In genomic region chr12:111368291-111368683, GRCh38 we compare ENCODE assay signal across 9 cellular contexts. TPM values are rescaled to one million over a fixed set of nuclear protein-coding genes. Genes with fewer than 3 reads are reported as not detected.
DNase-seq lines count a peak whose midpoint lies in the region; ATAC-seq, FAIRE-seq and TF ChIP-seq lines count a peak whose summit lies in the region.
"Had no signal": no experiment of that assay in that cellular context is flagged by ENCODE, and none has a peak within 500 bp of the region (broad histone marks: within the 10 kb centered on the region; RNA-seq: fewer than 3 reads in every experiment).

No MANE protein-coding gene starts in this region.

- H3K9me1 ChIP-seq in K562 (ENCODE audit: control insufficient read depth, insufficient read depth, low read length): no peaks in the 10 kb centered on the region

- peaks cover 47% of the 10 kb centered on the region for H3K4me1 ChIP-seq in BLaER1
- peaks cover 14 to 24% of the 10 kb centered on the region in 2 experiments for H3K4me1 ChIP-seq in K562 (replicated peaks in 1 of 2; ENCODE audit: control insufficient read depth in 2 of 2, insufficient read depth in 2 of 2, low read length in 2 of 2)
- peaks cover 42% of the 10 kb centered on the region for H3K4me1 ChIP-seq in HepG2 (ENCODE audit: insufficient read depth, low read length)
- peaks cover 0 to 29% (median 15%) of the 10 kb centered on the region in 4 donors for H3K4me1 ChIP-seq in tibial nerve

- no peak for TF ChIP-seq RAD21 in K562 (CRISPR knock-in tag; conservative IDR thresholded peaks at IDR 0.05 in 1 of 2, IDR thresholded peaks at IDR 0.05 in 1 of 2)
- TF ChIP-seq RAD21 in HepG2 (CRISPR knock-in tag; IDR thresholded peaks at IDR 0.05): no peak

- H3K9me3 ChIP-seq in BLaER1: no peaks in the 10 kb centered on the region
- no peaks in the 10 kb centered on the region for H3K9me3 ChIP-seq in K562 (replicated peaks; ENCODE audit: control insufficient read depth, insufficient read depth, low read depth, low read length)
- no peaks in the 10 kb centered on the region for H3K9me3 ChIP-seq in HepG2 (ENCODE audit: low read length)
- no peaks in the 10 kb centered on the region for H3K9me3 ChIP-seq in tibial nerve

- H4K20me1 ChIP-seq in BLaER1 (peaks cover 25% of the 10 kb centered on the region), K562 (replicated peaks; ENCODE audit: control insufficient read depth, insufficient read depth, low read length) (no peaks in the 10 kb centered on the region), HepG2 (ENCODE audit: insufficient read depth, low read length) (peaks cover 22% of the 10 kb centered on the region)

- H3K27ac ChIP-seq in BLaER1: peak overlapping the region; percentile 80
- H3K27ac ChIP-seq in HL-60 (replicated peaks): no peak overlapping the region
- H3K27ac ChIP-seq in K562 (ENCODE audit: extremely low read depth, low read depth, low read length): peak overlapping the region; percentile 51
- H3K27ac ChIP-seq in HepG2 (ENCODE audit: extremely low read length, insufficient read depth, low read length): peak overlapping the region; percentile 72
- H3K27ac ChIP-seq in tibial nerve: peak overlapping the region; percentile 26 to 80 (median 64)

- in situ Hi-C loops in K562 (cut with MboI): no loop called here
- in situ Hi-C loops in HepG2 (cut with HindIII; ENCODE audit: extremely low pct_ligation_motif_present, low pct_unique_long_range_greater_than_20kb): no loop called here

- DNase-seq in HL-60 (ENCODE audit: low read depth in 1 of 2, low spot score in 1 of 2): no peak
- DNase-seq in K562 (ENCODE audit: extremely low read depth in 1 of 4, low spot score in 3 of 4): peak in 2 of 4 experiments; percentile 43 to 45
- DNase-seq in HepG2 (ENCODE audit: low spot score): no peak
- DNase-seq in tibial nerve (ENCODE audit: low spot score in 2 of 2): no peak
- no peak for DNase-seq in activated effector memory CD4-positive, alpha-beta T cell treated with anti-CD3 and anti-CD28 coated beads, Interleukin-2, amount 50 U/mL, for 16 hours

- no peak for TF ChIP-seq EP300 in K562 (IDR thresholded peaks at IDR 0.05; ENCODE audit: low read length)
- TF ChIP-seq EP300 in HepG2 (IDR thresholded peaks at IDR 0.05; ENCODE audit: low read depth in 2 of 2, low read length in 2 of 2): no peak
- no peak for TF ChIP-seq EP300 in HepG2 (CRISPR knock-in tag; IDR thresholded peaks at IDR 0.05; ENCODE audit: borderline replicate concordance)
- TF ChIP-seq EP300 in tibial nerve (IDR thresholded peaks at IDR 0.05): no peak

- H3K79me2 ChIP-seq in K562 (ENCODE audit: control insufficient read depth, insufficient read depth, low read length): peaks cover 8% of the 10 kb centered on the region; the same call in 2 of the 3 replicates
- peaks cover 24% of the 10 kb centered on the region for H3K79me2 ChIP-seq in HepG2 (ENCODE audit: insufficient read depth, low read length)

- ATAC-seq in K562 (peak; percentile 32), HepG2 (peak; percentile 34), HG03432 (IDR thresholded peaks at IDR 0.05; ENCODE audit: unreplicated experiment) (no peak)
- ATAC-seq in activated CD4-positive, CD25-positive, alpha-beta regulatory T cell treated with anti-CD3 and anti-CD28 coated beads, Interleukin-2, amount 50 U/mL, for 24 hours: no peak

- TF ChIP-seq CTCF in HL-60 (IDR thresholded peaks at IDR 0.05; ENCODE audit: insufficient read depth, low read length) (no peak), K562 (IDR thresholded peaks at IDR 0.05 in 2 of 3, conservative IDR thresholded peaks at IDR 0.05 in 1 of 3; ENCODE audit: insufficient read depth in 2 of 3, low read depth in 1 of 3, low read length in 3 of 3) (no peak), HepG2 (CRISPR knock-in tag; IDR thresholded peaks at IDR 0.05) (no peak), tibial nerve (IDR thresholded peaks at IDR 0.05) (no peak)

- CTCF ChIA-PET in K562 (lab: Yijun Ruan, JAX; ENCODE audit: low intra/inter-chr PET ratio) (no interaction called here), HepG2 (lab: Yijun Ruan, JAX; ENCODE audit: low intra/inter-chr PET ratio, low total read pairs) (no interaction called here)

- BruUV-seq in K562 (replicated peaks; lab: Mats Ljungman, UMichigan): no TSS peak
- no TSS peak for BruUV-seq in HepG2 (replicated peaks; lab: Mats Ljungman, UMichigan)

- peak overlapping the region; percentile 96 for H3K4me3 ChIP-seq in BLaER1
- peak overlapping the region; percentile 61 for H3K4me3 ChIP-seq in HL-60 (replicated peaks; ENCODE audit: insufficient read depth, low read length)
- H3K4me3 ChIP-seq in K562: peak overlapping the region; percentile 64
- peak overlapping the region; percentile 84 to 97 (median 95) for H3K4me3 ChIP-seq in HepG2 (replicated peaks in 1 of 3; ENCODE audit: insufficient read depth in 1 of 3, low read depth in 2 of 3, low read length in 3 of 3)
- H3K4me3 ChIP-seq in tibial nerve: peak overlapping the region; percentile 70 to 86 (median 78)

- H2AFZ ChIP-seq in K562 (ENCODE audit: low read depth, low read length) (peak overlapping the region; percentile 96), HepG2 (ENCODE audit: low read length) (no peak overlapping the region)

- peak overlapping the region; percentile 94 for H3K4me2 ChIP-seq in BLaER1
- H3K4me2 ChIP-seq in K562 (ENCODE audit: insufficient read depth, low read length): peak overlapping the region; percentile 88
- peak overlapping the region; percentile 79 for H3K4me2 ChIP-seq in HepG2 (ENCODE audit: low read depth, low read length)

- H3K27me3 ChIP-seq in BLaER1 (no peaks in the 10 kb centered on the region), HL-60 (ENCODE audit: insufficient read depth, poor library complexity, severe bottlenecking) (no peaks in the 10 kb centered on the region), K562 (ENCODE audit: control insufficient read depth in 2 of 2, insufficient read depth in 2 of 2, low read length in 2 of 2) (no peaks in the 10 kb centered on the region; a peak in 1 of 5 replicates), HepG2 (ENCODE audit: control insufficient read depth in 1 of 2, insufficient read depth in 2 of 2, low read length in 2 of 2) (no peaks in the 10 kb centered on the region), tibial nerve (no peaks in the 10 kb centered on the region)

- WGBS in K562 (ENCODE audit: insufficient coverage, low coverage, missing lambda C conversion rate): 5% methylated on average over 13 of the region's 13 CpGs
- WGBS in HepG2 (ENCODE audit: low lambda C conversion rate): 2% methylated on average over 10 of the region's 13 CpGs
- 0 to 1% methylated on average over 10 to 13 of the region's 13 CpGs for WGBS in tibial nerve, 2 donors

- H3K36me3 ChIP-seq in BLaER1: peaks cover 29% of the 10 kb centered on the region
- H3K36me3 ChIP-seq in K562 (ENCODE audit: control insufficient read depth, insufficient read depth, low read length): peaks cover 22% of the 10 kb centered on the region; the same call in 1 of the 3 replicates
- H3K36me3 ChIP-seq in HepG2 (replicated peaks in 1 of 2; ENCODE audit: control insufficient read depth in 1 of 2, insufficient read depth in 2 of 2, low read length in 2 of 2): peaks cover 7 to 29% of the 10 kb centered on the region in 2 experiments
- peaks cover 0 to 31% (median 0%) of the 10 kb centered on the region in 3 donors for H3K36me3 ChIP-seq in tibial nerve

- intact Hi-C loops in K562 (cut with micrococcal nuclease) (no loop called here), HepG2 (cut with micrococcal nuclease; ENCODE audit: unreplicated experiment) (no loop called here)

- peak overlapping the region; percentile 85 for H3K9ac ChIP-seq in BLaER1
- peak overlapping the region; percentile 67 to 93 for H3K9ac ChIP-seq in K562 (ENCODE audit: insufficient read depth in 1 of 2, low read depth in 2 of 2, low read length in 2 of 2)
- H3K9ac ChIP-seq in HepG2 (ENCODE audit: insufficient read depth, low read depth, low read length): peak overlapping the region; percentile 89

- POLR2A ChIA-PET in K562 (lab: Yijun Ruan, JAX) (interaction anchor here (0.5 to 1.8 kb wide), 5 partner anchors 8 to 83 kb away, joined by 3 to 9 read pairs (median 3); no protein-coding TSS in a partner anchor), HepG2 (lab: Yijun Ruan, JAX) (interaction anchor here (0.7 to 2.9 kb wide), 8 partner anchors 9 to 1854 kb away, joined by 3 to 21 read pairs (median 4); partner anchors contain the start of genes ACAD10 and BRAP)

- TF ChIP-seq POLR2A in K562 (conservative IDR thresholded peaks at IDR 0.05): no peak
- no peak for TF ChIP-seq POLR2A in HepG2 (IDR thresholded peaks at IDR 0.05; ENCODE audit: insufficient read depth in 1 of 2, low read depth in 2 of 2, low read length in 2 of 2)
- TF ChIP-seq POLR2A in tibial nerve (IDR thresholded peaks at IDR 0.05): no peak

- FAIRE-seq in K562 (lab: Jason Lieb, UNC) (no peak), HepG2 (lab: Jason Lieb, UNC) (no peak)
- FAIRE-seq: islet of Langerhans had no signal

RNA-seq across cellular contexts. Expression of gene PHETA1, which starts 0.6 kb away (rescaled TPM):
- total RNA-seq in K562 (2011; cell fraction: chromatin; rRNA removed; ENCODE audit: low replicate concordance): 4.2 and 14.8 TPM in 2 replicates
- total RNA-seq in K562 (2011; cell fraction: nucleolus; rRNA removed): 14.1 and 15.7 TPM in 2 replicates
- 6.2 and 8.2 TPM in 2 replicates for total RNA-seq in K562 (2011; cell fraction: nucleoplasm; rRNA removed)
- total RNA-seq in K562 (2014; rRNA removed) (6.2 and 8.0 TPM in 2 replicates), K562 (2014; rRNA removed; fragmentation: Illumina TruSeq; extraction: Trizol) (1.3 and 1.5 TPM in 2 replicates), K562 (2015; rRNA removed; fragmentation: Illumina TruSeq; extraction: Trizol) (3.0 and 3.5 TPM in 2 replicates), K562 (2021) (8.9 and 12.4 TPM in 2 replicates), HepG2 (2016; rRNA removed; fragmentation: Illumina TruSeq; extraction: Trizol) (12.7 and 20.8 TPM in 2 replicates), tibial nerve (10 to 100 TPM; 12.7 to 26.6 (median 18.3) TPM)
- polyA plus RNA-seq in K562 (2011; rRNA removed) (2.2 and 2.5 TPM in 2 replicates), K562 (2014; fragmentation: Illumina TruSeq; extraction: Trizol) (3.4 and 5.7 TPM in 2 replicates), K562 (2014; fragmentation: Nextera tagmentation; extraction: Ambion mirVana) (under 1 TPM; 0.03 to 0.17 TPM), K562 (2014; rRNA removed) (6.9 and 7.2 TPM in 2 replicates), HepG2 (2011; rRNA removed) (11.3 and 15.8 TPM in 2 replicates)
- polyA plus RNA-seq in K562 (2011; cell fraction: cytosol; rRNA removed): 2.8 and 8.2 TPM in 2 replicates
- 6.7 and 12.1 TPM in 2 replicates for polyA plus RNA-seq in K562 (2011; cell fraction: nucleus; rRNA removed)
- polyA plus RNA-seq in K562 (2012): 6.0 and 7.5 TPM in 2 replicates
- polyA minus RNA-seq in K562 (2011; rRNA and poly(A)+ RNA removed): 0.84 and 1.5 TPM in 2 replicates
- polyA minus RNA-seq in K562 (2011; cell fraction: cytosol; rRNA and poly(A)+ RNA removed): 2.2 and 4.1 TPM in 2 replicates
- polyA minus RNA-seq in K562 (2011; cell fraction: nucleus; rRNA and poly(A)+ RNA removed): 3.6 and 4.3 TPM in 2 replicates
- 4.6 and 5.4 TPM in 2 replicates for total RNA-seq in HepG2 (2016; cell fraction: cytosol; rRNA removed; fragmentation: Illumina TruSeq; extraction: Trizol; ENCODE audit: low read depth)
- total RNA-seq in HepG2 (2016; cell fraction: insoluble cytoplasmic fraction; rRNA removed; fragmentation: Illumina TruSeq; extraction: Trizol): 11.4 and 21.0 TPM in 2 replicates
- 20.1 and 22.4 TPM in 2 replicates for total RNA-seq in HepG2 (2016; cell fraction: membrane; rRNA removed; fragmentation: Illumina TruSeq; extraction: Trizol)
- total RNA-seq in HepG2 (2016; cell fraction: nucleus; rRNA removed; fragmentation: Illumina TruSeq; extraction: Trizol): 11.4 and 16.8 TPM in 2 replicates
- 13.8 and 16.9 TPM in 2 replicates for polyA plus RNA-seq in HepG2 (2011; cell fraction: cytosol; rRNA removed)
- 38.7 and 41.4 TPM in 2 replicates for polyA plus RNA-seq in HepG2 (2011; cell fraction: nucleus; rRNA removed)
- polyA plus RNA-seq in HepG2 (2012): 7.6 and 12.3 TPM in 2 replicates
- polyA plus RNA-seq in HepG2 (2016; cell fraction: cytosol; fragmentation: Illumina TruSeq; extraction: Trizol; ENCODE audit: low read depth): 4.7 and 5.7 TPM in 2 replicates
- 15.8 and 19.6 TPM in 2 replicates for polyA plus RNA-seq in HepG2 (2016; cell fraction: insoluble cytoplasmic fraction; fragmentation: Illumina TruSeq; extraction: Trizol; ENCODE audit: low read depth)
- polyA plus RNA-seq in HepG2 (2016; cell fraction: membrane; fragmentation: Illumina TruSeq; extraction: Trizol; ENCODE audit: low read depth): 18.1 and 18.8 TPM in 2 replicates
- polyA plus RNA-seq in HepG2 (2016; cell fraction: nucleus; fragmentation: Illumina TruSeq; extraction: Trizol; ENCODE audit: insufficient read depth, low read depth): 31.9 and 34.8 TPM in 2 replicates
- polyA minus RNA-seq in HepG2 (2011; rRNA and poly(A)+ RNA removed; ENCODE audit: low replicate concordance): 1.6 and 19.4 TPM in 2 replicates
- polyA minus RNA-seq in HepG2 (2011; cell fraction: cytosol; rRNA and poly(A)+ RNA removed): 7.2 and 10.0 TPM in 2 replicates
- polyA minus RNA-seq in HepG2 (2011; cell fraction: nucleus; rRNA and poly(A)+ RNA removed): 6.4 and 9.7 TPM in 2 replicates

RNA-seq across cellular contexts. Expression of gene SH2B3, which starts 37.4 kb away (rescaled TPM):
- 50.2 and 69.6 TPM in 2 replicates for total RNA-seq in K562 (2011; cell fraction: chromatin; rRNA removed; ENCODE audit: low replicate concordance)
- 38.4 and 40.4 TPM in 2 replicates for total RNA-seq in K562 (2011; cell fraction: nucleolus; rRNA removed)
- 52.1 and 86.9 TPM in 2 replicates for total RNA-seq in K562 (2011; cell fraction: nucleoplasm; rRNA removed)
- total RNA-seq in K562 (2014; rRNA removed) (46.7 and 52.0 TPM in 2 replicates), K562 (2014; rRNA removed; fragmentation: Illumina TruSeq; extraction: Trizol) (37.4 and 46.7 TPM in 2 replicates), K562 (2015; rRNA removed; fragmentation: Illumina TruSeq; extraction: Trizol) (22.9 and 23.4 TPM in 2 replicates), K562 (2021) (63.8 and 75.3 TPM in 2 replicates), HepG2 (2016; rRNA removed; fragmentation: Illumina TruSeq; extraction: Trizol) (6.8 and 6.9 TPM in 2 replicates), tibial nerve (10 to 100 TPM; 21.4 to 79.8 (median 36.3) TPM)
- polyA plus RNA-seq in K562 (2011; rRNA removed) (28.2 and 32.5 TPM in 2 replicates), K562 (2014; fragmentation: Illumina TruSeq; extraction: Trizol) (59.9 and 64.4 TPM in 2 replicates), K562 (2014; fragmentation: Nextera tagmentation; extraction: Ambion mirVana) (10 to 100 TPM; 10.8 to 14.3 TPM), K562 (2014; rRNA removed) (38.6 and 41.3 TPM in 2 replicates), HepG2 (2011; rRNA removed) (6.8 and 7.1 TPM in 2 replicates)
- polyA plus RNA-seq in K562 (2011; cell fraction: cytosol; rRNA removed): 33.3 and 57.9 TPM in 2 replicates
- polyA plus RNA-seq in K562 (2011; cell fraction: nucleus; rRNA removed): 25.5 and 39.5 TPM in 2 replicates
- 29.2 and 33.2 TPM in 2 replicates for polyA plus RNA-seq in K562 (2012)
- polyA minus RNA-seq in K562 (2011; rRNA and poly(A)+ RNA removed): 22.2 and 28.8 TPM in 2 replicates
- 40.8 and 46.0 TPM in 2 replicates for polyA minus RNA-seq in K562 (2011; cell fraction: cytosol; rRNA and poly(A)+ RNA removed)
- 10.2 and 14.4 TPM in 2 replicates for polyA minus RNA-seq in K562 (2011; cell fraction: nucleus; rRNA and poly(A)+ RNA removed)
- 3.0 and 4.5 TPM in 2 replicates for total RNA-seq in HepG2 (2016; cell fraction: cytosol; rRNA removed; fragmentation: Illumina TruSeq; extraction: Trizol; ENCODE audit: low read depth)
- 5.3 and 6.3 TPM in 2 replicates for total RNA-seq in HepG2 (2016; cell fraction: insoluble cytoplasmic fraction; rRNA removed; fragmentation: Illumina TruSeq; extraction: Trizol)
- 8.1 and 8.8 TPM in 2 replicates for total RNA-seq in HepG2 (2016; cell fraction: membrane; rRNA removed; fragmentation: Illumina TruSeq; extraction: Trizol)
- 3.3 and 4.2 TPM in 2 replicates for total RNA-seq in HepG2 (2016; cell fraction: nucleus; rRNA removed; fragmentation: Illumina TruSeq; extraction: Trizol)
- 5.9 and 7.0 TPM in 2 replicates for polyA plus RNA-seq in HepG2 (2011; cell fraction: cytosol; rRNA removed)
- polyA plus RNA-seq in HepG2 (2011; cell fraction: nucleus; rRNA removed): 6.3 and 7.7 TPM in 2 replicates
- 5.1 and 9.2 TPM in 2 replicates for polyA plus RNA-seq in HepG2 (2012)
- 0.99 and 1.3 TPM in 2 replicates for polyA plus RNA-seq in HepG2 (2016; cell fraction: cytosol; fragmentation: Illumina TruSeq; extraction: Trizol; ENCODE audit: low read depth)
- polyA plus RNA-seq in HepG2 (2016; cell fraction: insoluble cytoplasmic fraction; fragmentation: Illumina TruSeq; extraction: Trizol; ENCODE audit: low read depth): 7.6 and 9.1 TPM in 2 replicates
- polyA plus RNA-seq in HepG2 (2016; cell fraction: membrane; fragmentation: Illumina TruSeq; extraction: Trizol; ENCODE audit: low read depth): 5.2 and 5.7 TPM in 2 replicates
- 8.8 and 9.8 TPM in 2 replicates for polyA plus RNA-seq in HepG2 (2016; cell fraction: nucleus; fragmentation: Illumina TruSeq; extraction: Trizol; ENCODE audit: insufficient read depth, low read depth)
- polyA minus RNA-seq in HepG2 (2011; rRNA and poly(A)+ RNA removed; ENCODE audit: low replicate concordance): 2.2 and 11.4 TPM in 2 replicates
- polyA minus RNA-seq in HepG2 (2011; cell fraction: cytosol; rRNA and poly(A)+ RNA removed): 6.2 and 6.9 TPM in 2 replicates
- 3.3 and 3.9 TPM in 2 replicates for polyA minus RNA-seq in HepG2 (2011; cell fraction: nucleus; rRNA and poly(A)+ RNA removed)

Comparison
In these comparisons a context has a peak if more than half of its experiments do, and no peak if none do; other contexts are left out.
1. ATAC-seq: peak in K562 (single experiment) and HepG2 (single experiment); none in HG03432 (single experiment) and activated CD4-positive, CD25-positive, alpha-beta regulatory T cell treated with anti-CD3 and anti-CD28 coated beads, Interleukin-2, amount 50 U/mL, for 24 hours (0 of 2).
2. Peak in every context shown above with its lines, with median percentiles within 50 percentile points of each other: H3K4me2 ChIP-seq, H3K4me3 ChIP-seq and H3K9ac ChIP-seq.